1 cellular context compared by ENCODE assay signal in the genomic region with DNA sequence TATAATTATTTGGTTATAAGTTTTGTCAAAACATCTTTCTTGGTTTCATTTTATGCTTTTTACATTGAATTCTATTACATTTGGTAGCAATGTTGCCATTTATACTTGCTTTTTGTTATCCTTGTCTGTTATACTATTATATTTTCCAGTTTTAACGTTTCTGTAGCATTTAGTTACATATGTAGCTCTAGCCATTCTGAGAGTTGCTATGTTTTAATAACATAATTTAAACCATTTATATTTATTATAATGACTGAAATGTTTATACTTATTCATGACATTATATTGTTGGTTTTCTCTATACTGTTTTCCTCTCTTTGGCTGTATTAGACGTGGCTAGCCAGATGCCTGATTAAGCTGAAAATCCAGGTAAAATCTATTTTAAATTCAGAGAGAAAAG.
TF ChIP-seq lines count a peak whose summit lies in the region.

No MANE protein-coding gene starts in this region.

TF ChIP-seq in A549, 52 proteins besides CTCF, POLR2A, EP300 and RAD21 (continued from another document):
- TF ChIP-seq, protein P1, sequence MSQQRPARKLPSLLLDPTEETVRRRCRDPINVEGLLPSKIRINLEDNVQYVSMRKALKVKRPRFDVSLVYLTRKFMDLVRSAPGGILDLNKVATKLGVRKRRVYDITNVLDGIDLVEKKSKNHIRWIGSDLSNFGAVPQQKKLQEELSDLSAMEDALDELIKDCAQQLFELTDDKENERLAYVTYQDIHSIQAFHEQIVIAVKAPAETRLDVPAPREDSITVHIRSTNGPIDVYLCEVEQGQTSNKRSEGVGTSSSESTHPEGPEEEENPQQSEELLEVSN (IDR thresholded peaks at IDR 0.05; ENCODE audit: borderline replicate concordance, low read depth), result no peak
- no peak for TF ChIP-seq CBX8 (IDR thresholded peaks at IDR 0.05)
- no peak for TF ChIP-seq CEBPB (IDR thresholded peaks at IDR 0.05)
- no peak for TF ChIP-seq RNF2 (IDR thresholded peaks at IDR 0.05; ENCODE audit: borderline replicate concordance, low read depth)
- TF ChIP-seq ZSCAN20 (CRISPR knock-in tag; IDR thresholded peaks at IDR 0.05), result no peak
- TF ChIP-seq, protein P2, sequence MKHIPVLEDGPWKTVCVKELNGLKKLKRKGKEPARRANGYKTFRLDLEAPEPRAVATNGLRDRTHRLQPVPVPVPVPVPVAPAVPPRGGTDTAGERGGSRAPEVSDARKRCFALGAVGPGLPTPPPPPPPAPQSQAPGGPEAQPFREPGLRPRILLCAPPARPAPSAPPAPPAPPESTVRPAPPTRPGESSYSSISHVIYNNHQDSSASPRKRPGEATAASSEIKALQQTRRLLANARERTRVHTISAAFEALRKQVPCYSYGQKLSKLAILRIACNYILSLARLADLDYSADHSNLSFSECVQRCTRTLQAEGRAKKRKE (CRISPR knock-in tag; IDR thresholded peaks at IDR 0.05; ENCODE audit: low read depth), result no peak
- TF ChIP-seq CHD4 (IDR thresholded peaks at IDR 0.05; ENCODE audit: borderline replicate concordance), result no peak
